ENCODE assay signal across 17 cellular contexts in genomic region chr9:26687421-26687820, GRCh38.
DNase-seq lines count a peak whose midpoint lies in the region; ATAC-seq lines count a peak whose summit lies in the region.
"Had no signal": no experiment of that assay in that cellular context is flagged by ENCODE, and none has a peak within 500 bp of the region (broad histone marks: within the 10 kb centered on the region; RNA-seq: fewer than 3 reads in every experiment).

No MANE protein-coding gene starts in this region.

- H3K27me3 ChIP-seq in BLaER1 (no peaks in the 10 kb centered on the region), mesendoderm (ENCODE audit: insufficient read depth, low read length, poor library complexity) (no peaks in the 10 kb centered on the region)
- H3K27me3 ChIP-seq in CD8-positive, alpha-beta memory T cell (ENCODE audit: insufficient read depth, low read length, poor library complexity, severe bottlenecking): no peaks in the 10 kb centered on the region

- H3K9me3 ChIP-seq in BLaER1: no peaks in the 10 kb centered on the region
- no peaks in the 10 kb centered on the region for H3K9me3 ChIP-seq in SK-N-MC (ENCODE audit: low read depth, low read length)
- no peaks in the 10 kb centered on the region for H3K9me3 ChIP-seq in CD8-positive, alpha-beta memory T cell (ENCODE audit: low read length)
- H3K9me3 ChIP-seq: Caco-2 had no signal

- H3K4ac ChIP-seq in mesendoderm (ENCODE audit: low read depth, low read length): no peak overlapping the region

- H3K27ac ChIP-seq in BLaER1: no peak overlapping the region
- no peak overlapping the region for H3K27ac ChIP-seq in SK-N-MC
- H3K27ac ChIP-seq in mesendoderm (ENCODE audit: low read depth, low read length): no peak overlapping the region
- no peak overlapping the region for H3K27ac ChIP-seq in CD8-positive, alpha-beta memory T cell (ENCODE audit: low read depth, low read length)

- no peak overlapping the region for H3K9ac ChIP-seq in BLaER1
- H3K9ac ChIP-seq in SK-N-MC (ENCODE audit: insufficient read length): no peak overlapping the region
- no peak overlapping the region for H3K9ac ChIP-seq in mesendoderm (ENCODE audit: low read length)

- H3K56ac ChIP-seq in mesendoderm (ENCODE audit: low read length): no peak overlapping the region

- H4K20me1 ChIP-seq in BLaER1: no peaks in the 10 kb centered on the region

- H3K27ac Mint-ChIP-seq in CD8-positive, alpha-beta memory T cell: no peak overlapping the region

- CTCF ChIA-PET in CD8-positive, alpha-beta memory T cell (lab: Charles Lee): no interaction called here

- no peak overlapping the region for H4K5ac ChIP-seq in mesendoderm (ENCODE audit: low read length)

- no peak overlapping the region for H2BK120ac ChIP-seq in mesendoderm (ENCODE audit: low read depth, low read length)

- peak overlapping the region; percentile 43 for H3K4me2 ChIP-seq in BLaER1
- H3K4me2 ChIP-seq in mesendoderm (ENCODE audit: low read length): no peak overlapping the region

- DNase-seq in ELF-1 (ENCODE audit: low read depth, low spot score) (peak; percentile 14), SK-N-MC (ENCODE audit: low read depth, low spot score) (peak; percentile 10), mesendoderm (peak; percentile 48), LoVo (ENCODE audit: low spot score) (no peak)
- no peak for DNase-seq in CD8-positive, alpha-beta memory T cell
- DNase-seq: C1 segment of cervical spinal cord, Caco-2, DMS53, MM.1S, NCI-H1105, NCI-H187 treated with DMSO at 0.1 percent for 48 hours, NCI-H524, T-helper 2 cell had no signal

- ATAC-seq in HG02678 (IDR thresholded peaks at IDR 0.05; ENCODE audit: unreplicated experiment) (no peak), GM19452 (IDR thresholded peaks at IDR 0.05; ENCODE audit: unreplicated experiment) (no peak)
- ATAC-seq: K562 had no signal

- H4K8ac ChIP-seq in mesendoderm (ENCODE audit: low read depth, low read length): no peak overlapping the region

- no peak overlapping the region for H2AK5ac ChIP-seq in mesendoderm (ENCODE audit: low read length)

- no peaks in the 10 kb centered on the region for H3K36me3 Mint-ChIP-seq in CD8-positive, alpha-beta memory T cell

- H3K4me1 Mint-ChIP-seq in CD8-positive, alpha-beta memory T cell: no peaks in the 10 kb centered on the region

- H3K27me3 Mint-ChIP-seq in CD8-positive, alpha-beta memory T cell: peaks cover 0 to 5% of the 10 kb centered on the region in 2 donors

- H3K4me3 Mint-ChIP-seq in CD8-positive, alpha-beta memory T cell: no peak overlapping the region

- H3K79me1 ChIP-seq in mesendoderm (ENCODE audit: low read length): no peaks in the 10 kb centered on the region

- no peaks in the 10 kb centered on the region for H3K9me3 Mint-ChIP-seq in CD8-positive, alpha-beta memory T cell

- H3K36me3 ChIP-seq in BLaER1 (no peaks in the 10 kb centered on the region), SK-N-MC (ENCODE audit: insufficient read depth, low read length) (no peaks in the 10 kb centered on the region), mesendoderm (ENCODE audit: control insufficient read depth, insufficient read depth, low read length) (no peaks in the 10 kb centered on the region)
- no peaks in the 10 kb centered on the region for H3K36me3 ChIP-seq in CD8-positive, alpha-beta memory T cell (ENCODE audit: insufficient read depth, low read length)

- H2BK15ac ChIP-seq in mesendoderm (replicated peaks; ENCODE audit: low read depth): no peak overlapping the region

- H3K18ac ChIP-seq in mesendoderm (ENCODE audit: low read length): no peak overlapping the region

- H3K4me3 ChIP-seq in BLaER1 (no peak overlapping the region), SK-N-MC (no peak overlapping the region), mesendoderm (ENCODE audit: low read length) (no peak overlapping the region)
- no peak overlapping the region for H3K4me3 ChIP-seq in CD8-positive, alpha-beta memory T cell (ENCODE audit: low read length)
- H3K4me3 ChIP-seq: K562 had no signal

- POLR2A ChIA-PET in CD8-positive, alpha-beta memory T cell (lab: Charles Lee): no interaction called here

- H3K23ac ChIP-seq in mesendoderm (ENCODE audit: low read length): no peak overlapping the region

- no peak overlapping the region for H2BK5ac ChIP-seq in mesendoderm (ENCODE audit: low read length)

- no peaks in the 10 kb centered on the region for H3K79me2 ChIP-seq in mesendoderm (ENCODE audit: control insufficient read depth, insufficient read depth, low read length)

- H3K4me1 ChIP-seq in BLaER1 (peaks cover 9% of the 10 kb centered on the region), mesendoderm (ENCODE audit: control insufficient read depth, low read depth, low read length) (peaks cover 5% of the 10 kb centered on the region)
- no peaks in the 10 kb centered on the region for H3K4me1 ChIP-seq in CD8-positive, alpha-beta memory T cell (ENCODE audit: insufficient read depth, low read length)
- H3K4me1 ChIP-seq: Caco-2 had no signal

- no CpG with 5 or more reads among the region's 2 CpGs for WGBS in mesendoderm (ENCODE audit: extremely low coverage, insufficient coverage, low lambda C conversion rate)

Comparison
In these comparisons a context has a peak if more than half of its experiments do, and no peak if none do; other contexts are left out.
1. DNase-seq: peak in ELF-1 (single experiment), SK-N-MC (single experiment) and mesendoderm (single experiment); none in LoVo (single experiment) and CD8-positive, alpha-beta memory T cell (0 of 5).